Comparison of ENCODE assay signal across 29 cellular contexts in genomic region chr5:39584921-39585320, GRCh38.
A peak's percentile ranks its signal among the peaks of the same experiment; 100 is the strongest.
DNase-seq lines count a peak whose midpoint lies in the region; ATAC-seq, FAIRE-seq and TF ChIP-seq lines count a peak whose summit lies in the region.
"Had no signal": no experiment of that assay in that cellular context is flagged by ENCODE, and none has a peak within 500 bp of the region (broad histone marks: within the 10 kb centered on the region; RNA-seq: fewer than 3 reads in every experiment).

No MANE protein-coding gene starts in this region.

- H3K4me1 Mint-ChIP-seq in astrocyte (ENCODE audit: low read depth, unreplicated experiment) = no peaks in the 10 kb centered on the region
- peaks cover 6% of the 10 kb centered on the region for H3K4me1 Mint-ChIP-seq in activated CD4-positive, alpha-beta T cell treated with anti-CD3 and anti-CD28 coated beads, Interleukin-2, amount 10 ng/mL, durations not matched to agents 24 days and 14 days
- H3K4me1 Mint-ChIP-seq: nephron progenitor cell; stimulated activated effector memory CD8-positive, alpha-beta T cell treated with anti-CD3 and anti-CD28 coated beads, Interleukin-12 subunit alpha, Interleukin-12 subunit beta, amount 100 ng/mL, for 72 hours had no signal

- H3K9me3 Mint-ChIP-seq in astrocyte (ENCODE audit: unreplicated experiment) = no peaks in the 10 kb centered on the region
- H3K9me3 Mint-ChIP-seq in activated CD4-positive, alpha-beta T cell treated with anti-CD3 and anti-CD28 coated beads, Interleukin-2, amount 10 ng/mL, durations not matched to agents 24 days and 14 days = no peaks in the 10 kb centered on the region
- H3K9me3 Mint-ChIP-seq: activated T-helper 1 cell treated with anti-CD3 and anti-CD28 coated beads, Interleukin-12 subunit alpha, Interleukin-12 subunit beta, Interleukin-2, Interleukin-4 antibody, amounts not matched to agents 30 ng/mL and 10 ng/mL and 1 ng/mL, durations not matched to agents 14 hours and 24 hours and 36 hours; CD4-positive, alpha-beta memory T cell; nephron progenitor cell; stimulated activated effector memory CD8-positive, alpha-beta T cell treated with anti-CD3 and anti-CD28 coated beads, Interleukin-12 subunit alpha, Interleukin-12 subunit beta, amount 100 ng/mL, for 72 hours had no signal

- H3K27ac ChIP-seq in astrocyte (ENCODE audit: low read depth, low read length) (no peak overlapping the region), upper lobe of right lung (no peak overlapping the region), aorta (ENCODE audit: low read depth in 1 of 2, low read length in 2 of 2) (no peak overlapping the region)
- H3K27ac ChIP-seq: ascending aorta, esophagus squamous epithelium, heart right ventricle, left ventricle myocardium inferior, SJCRH30, thoracic aorta had no signal

- peak; percentile 37 for DNase-seq in GM04503 (ENCODE audit: low read depth)
- DNase-seq in astrocyte (ENCODE audit: low read depth) = peak; percentile 70
- DNase-seq in foreskin fibroblast = peak; percentile 24 to 54
- DNase-seq in retinal pigment epithelial cell (ENCODE audit: low read depth) = peak; percentile 73
- no peak for DNase-seq in upper lobe of right lung
- no peak for DNase-seq in aorta
- no peak for DNase-seq in pons (ENCODE audit: low spot score)
- no peak for DNase-seq in activated CD4-positive, alpha-beta T cell treated with anti-CD3 and anti-CD28 coated beads, Interleukin-2, amount 10 ng/mL, durations not matched to agents 24 days and 14 days
- DNase-seq: activated CD4-positive, alpha-beta T cell treated with anti-CD3 and anti-CD28 coated beads for 48 hours; activated CD8-positive, alpha-beta memory T cell treated with anti-CD3 and anti-CD28 coated beads, Interleukin-2, amount 10 ng/mL, durations not matched to agents 7 days and 5 days; activated naive CD4-positive, alpha-beta T cell treated with anti-CD3 and anti-CD28 coated beads, Interleukin-2, amount 50 U/mL, for 16 hours; CD4-positive, alpha-beta memory T cell; effector memory CD4-positive, alpha-beta T cell; esophagus squamous epithelium; heart right ventricle; left ventricle myocardium inferior; midbrain; NCI-H1417; NCI-H2107; NCI-H510A treated with DMSO at 0.1 percent for 48 hours; nephron progenitor cell; SJCRH30; T-helper 1 cell had no signal

- no peak overlapping the region for H2AFZ ChIP-seq in astrocyte (ENCODE audit: low read depth, low read length)

- ATAC-seq in upper lobe of right lung = no peak
- ATAC-seq in aorta (ENCODE audit: low FRiP score) = no peak
- ATAC-seq: activated CD8-positive, alpha-beta memory T cell treated with anti-CD3 and anti-CD28 coated beads, Interleukin-2, amount 10 ng/mL, durations not matched to agents 7 days and 5 days; heart right ventricle; stimulated activated effector memory CD8-positive, alpha-beta T cell treated with anti-CD3 and anti-CD28 coated beads, Interleukin-12 subunit alpha, Interleukin-12 subunit beta, amount 100 ng/mL, for 72 hours had no signal

- peak; percentile 78 for FAIRE-seq in astrocyte (lab: Jason Lieb, UNC)
- FAIRE-seq: GM12891 had no signal

- no peak overlapping the region for H3K4me3 ChIP-seq in astrocyte (ENCODE audit: insufficient read depth, low read depth, low read length)
- no peak overlapping the region for H3K4me3 ChIP-seq in foreskin fibroblast (ENCODE audit: low read depth in 1 of 2, low read length in 2 of 2)
- no peak overlapping the region for H3K4me3 ChIP-seq in retinal pigment epithelial cell (ENCODE audit: low read length)
- no peak overlapping the region for H3K4me3 ChIP-seq in upper lobe of right lung
- H3K4me3 ChIP-seq in aorta (ENCODE audit: low read length in 2 of 2) = no peak overlapping the region
- H3K4me3 ChIP-seq: ascending aorta, esophagus squamous epithelium, heart right ventricle, left ventricle myocardium inferior, SJCRH30, thoracic aorta had no signal

- H3K4me1 ChIP-seq in astrocyte (ENCODE audit: insufficient read depth, low read length) (no peaks in the 10 kb centered on the region), upper lobe of right lung (no peaks in the 10 kb centered on the region), aorta (ENCODE audit: control insufficient read depth in 1 of 2, insufficient read depth in 2 of 2, low read length in 2 of 2) (no peaks in the 10 kb centered on the region)
- H3K4me1 ChIP-seq: ascending aorta, left ventricle myocardium inferior, SJCRH30 had no signal

- no peak overlapping the region for H3K27ac Mint-ChIP-seq in astrocyte (ENCODE audit: unreplicated experiment)
- no peak overlapping the region for H3K27ac Mint-ChIP-seq in activated CD4-positive, alpha-beta T cell treated with anti-CD3 and anti-CD28 coated beads, Interleukin-2, amount 10 ng/mL, durations not matched to agents 24 days and 14 days
- H3K27ac Mint-ChIP-seq: activated CD8-positive, alpha-beta memory T cell treated with anti-CD3 and anti-CD28 coated beads, Interleukin-2, amount 10 ng/mL, durations not matched to agents 7 days and 5 days; activated T-helper 1 cell treated with anti-CD3 and anti-CD28 coated beads, Interleukin-12 subunit alpha, Interleukin-12 subunit beta, Interleukin-2, Interleukin-4 antibody, amounts not matched to agents 30 ng/mL and 10 ng/mL and 1 ng/mL, durations not matched to agents 14 hours and 24 hours and 36 hours; CD4-positive, alpha-beta memory T cell; nephron progenitor cell; progenitor cell of endocrine pancreas; stimulated activated effector memory CD8-positive, alpha-beta T cell treated with anti-CD3 and anti-CD28 coated beads, Interleukin-12 subunit alpha, Interleukin-12 subunit beta, amount 100 ng/mL, for 72 hours had no signal

- TF ChIP-seq CTCF in astrocyte (IDR thresholded peaks at IDR 0.05; ENCODE audit: insufficient read depth, low read depth, low read length) = no peak
- no peak for TF ChIP-seq CTCF in foreskin fibroblast (IDR thresholded peaks at IDR 0.05; ENCODE audit: low read depth, low read length)
- no peak for TF ChIP-seq CTCF in retinal pigment epithelial cell (conservative IDR thresholded peaks at IDR 0.05; ENCODE audit: low read depth, low read length)
- no peak for TF ChIP-seq CTCF in upper lobe of right lung (IDR thresholded peaks at IDR 0.05)

- no peak overlapping the region for H3K9ac ChIP-seq in astrocyte (ENCODE audit: low read length)

- intact Hi-C loops in upper lobe of right lung (cut with DNase I) = no loop called here
- intact Hi-C loops in aorta (cut with DNase I) = loop anchor here (5.0 to 10.0 kb wide), 3 partner anchors 1102 to 1290 kb away; no protein-coding TSS in a partner anchor
- intact Hi-C loops in activated CD4-positive, alpha-beta T cell treated with anti-CD3 and anti-CD28 coated beads, Interleukin-2, amount 10 ng/mL, durations not matched to agents 24 days and 14 days (cut with micrococcal nuclease) = loop anchor here (10.0 kb wide), 1 partner anchor 360 kb away; no protein-coding TSS in a partner anchor

- no peaks in the 10 kb centered on the region for H3K36me3 Mint-ChIP-seq in astrocyte (ENCODE audit: low read depth, unreplicated experiment)
- no peaks in the 10 kb centered on the region for H3K36me3 Mint-ChIP-seq in activated CD4-positive, alpha-beta T cell treated with anti-CD3 and anti-CD28 coated beads, Interleukin-2, amount 10 ng/mL, durations not matched to agents 24 days and 14 days (ENCODE audit: low read depth)
- H3K36me3 Mint-ChIP-seq: activated CD8-positive, alpha-beta memory T cell treated with anti-CD3 and anti-CD28 coated beads, Interleukin-2, amount 10 ng/mL, durations not matched to agents 7 days and 5 days; CD4-positive, alpha-beta memory T cell; stimulated activated effector memory CD8-positive, alpha-beta T cell treated with anti-CD3 and anti-CD28 coated beads, Interleukin-12 subunit alpha, Interleukin-12 subunit beta, amount 100 ng/mL, for 72 hours had no signal

- H3K27me3 Mint-ChIP-seq in astrocyte (ENCODE audit: low read depth, unreplicated experiment) = no peaks in the 10 kb centered on the region
- peaks cover 28% of the 10 kb centered on the region for H3K27me3 Mint-ChIP-seq in activated CD4-positive, alpha-beta T cell treated with anti-CD3 and anti-CD28 coated beads, Interleukin-2, amount 10 ng/mL, durations not matched to agents 24 days and 14 days
- H3K27me3 Mint-ChIP-seq: progenitor cell of endocrine pancreas had no signal

- H3K4me3 Mint-ChIP-seq in astrocyte (ENCODE audit: unreplicated experiment) = no peak overlapping the region
- H3K4me3 Mint-ChIP-seq in activated CD4-positive, alpha-beta T cell treated with anti-CD3 and anti-CD28 coated beads, Interleukin-2, amount 10 ng/mL, durations not matched to agents 24 days and 14 days = no peak overlapping the region
- H3K4me3 Mint-ChIP-seq: activated CD8-positive, alpha-beta memory T cell treated with anti-CD3 and anti-CD28 coated beads, Interleukin-2, amount 10 ng/mL, durations not matched to agents 7 days and 5 days; activated T-helper 1 cell treated with anti-CD3 and anti-CD28 coated beads, Interleukin-12 subunit alpha, Interleukin-12 subunit beta, Interleukin-2, Interleukin-4 antibody, amounts not matched to agents 30 ng/mL and 10 ng/mL and 1 ng/mL, durations not matched to agents 14 hours and 24 hours and 36 hours; CD4-positive, alpha-beta memory T cell; nephron progenitor cell; stimulated activated effector memory CD8-positive, alpha-beta T cell treated with anti-CD3 and anti-CD28 coated beads, Interleukin-12 subunit alpha, Interleukin-12 subunit beta, amount 100 ng/mL, for 72 hours had no signal

- H3K9me3 ChIP-seq in astrocyte (ENCODE audit: insufficient read depth, low read depth, low read length) (no peaks in the 10 kb centered on the region), upper lobe of right lung (no peaks in the 10 kb centered on the region), aorta (ENCODE audit: control insufficient read depth, low read length) (no peaks in the 10 kb centered on the region)
- H3K9me3 ChIP-seq: ascending aorta, esophagus squamous epithelium, heart right ventricle, left ventricle myocardium inferior, SJCRH30, thoracic aorta had no signal

- no peaks in the 10 kb centered on the region for H4K20me1 ChIP-seq in astrocyte (ENCODE audit: insufficient read depth, low read length)

- no peak overlapping the region for H3K4me2 ChIP-seq in astrocyte (ENCODE audit: low read length)

- no peaks in the 10 kb centered on the region for H3K27me3 ChIP-seq in astrocyte (ENCODE audit: insufficient read depth, low read length)
- no peaks in the 10 kb centered on the region for H3K27me3 ChIP-seq in upper lobe of right lung
- H3K27me3 ChIP-seq in aorta (ENCODE audit: control insufficient read depth in 1 of 2, insufficient read depth in 2 of 2, low read length in 1 of 2) = no peaks in the 10 kb centered on the region
- H3K27me3 ChIP-seq: ascending aorta had no signal

- H3K36me3 ChIP-seq in astrocyte (ENCODE audit: insufficient read depth, low read length) (no peaks in the 10 kb centered on the region), upper lobe of right lung (no peaks in the 10 kb centered on the region), aorta (ENCODE audit: control insufficient read depth in 1 of 2, insufficient read depth in 2 of 2, low read length in 1 of 2) (no peaks in the 10 kb centered on the region)
- H3K36me3 ChIP-seq: ascending aorta, esophagus squamous epithelium, heart right ventricle, left ventricle myocardium inferior, SJCRH30, thoracic aorta had no signal

- WGBS in aorta, 2 donors = 18 to 34% methylated on average over 2 of the region's 2 CpGs

- no peaks in the 10 kb centered on the region for H3K79me2 ChIP-seq in astrocyte (ENCODE audit: insufficient read depth, low read length)

Comparison
In these comparisons a context has a peak if more than half of its experiments do, and no peak if none do; other contexts are left out.
1. DNase-seq: peak in GM04503 (single experiment), astrocyte (single experiment), foreskin fibroblast (2 of 2) and retinal pigment epithelial cell (single experiment); none in upper lobe of right lung (single experiment), aorta (0 of 2), pons (single experiment) and activated CD4-positive, alpha-beta T cell treated with anti-CD3 and anti-CD28 coated beads, Interleukin-2, amount 10 ng/mL, durations not matched to agents 24 days and 14 days (single experiment).